ENCODE assay signal across 8 cellular contexts in the genomic region with DNA sequence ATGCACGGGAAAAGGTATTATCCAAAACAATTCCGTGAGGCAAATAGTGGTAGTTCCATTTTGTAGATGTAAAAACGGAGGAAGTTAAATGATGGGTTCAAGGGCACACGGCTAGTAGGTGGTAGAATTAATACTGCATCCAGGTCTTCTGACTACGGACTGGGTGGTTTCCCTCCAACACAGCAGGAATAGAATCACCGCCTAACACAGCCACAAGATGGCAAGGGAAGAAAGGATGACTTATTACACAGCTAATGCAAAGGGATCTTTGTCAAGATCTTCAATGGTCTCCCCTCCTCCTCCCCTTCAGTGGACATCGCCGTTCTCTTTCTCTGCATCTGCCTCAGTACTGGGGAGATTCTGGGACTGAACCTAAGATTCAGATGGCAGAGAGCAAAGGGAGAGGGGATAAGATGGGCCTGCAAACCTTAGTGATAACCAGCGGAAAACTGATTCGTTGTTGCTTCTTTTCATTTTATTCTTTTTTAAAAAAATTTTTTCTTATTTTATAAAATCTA. TPM values are rescaled to one million over a fixed set of nuclear protein-coding genes. Genes with fewer than 3 reads are reported as not detected.
DNase-seq lines count a peak whose midpoint lies in the region; ATAC-seq, FAIRE-seq and TF ChIP-seq lines count a peak whose summit lies in the region.

No MANE protein-coding gene starts in this region.

- H3K9me3 Mint-ChIP-seq in T-cell (no peaks in the 10 kb centered on the region), type B pancreatic cell (no peaks in the 10 kb centered on the region)

- H4K20me1 ChIP-seq in endothelial cell of umbilical vein (replicated peaks; ENCODE audit: control insufficient read depth, extremely low read depth, insufficient read depth, low read length), result no peaks in the 10 kb centered on the region

- H3K27me3 Mint-ChIP-seq in T-cell (no peaks in the 10 kb centered on the region), type B pancreatic cell (no peaks in the 10 kb centered on the region)

- H3K9me3 ChIP-seq in endothelial cell of umbilical vein (replicated peaks; ENCODE audit: control insufficient read depth, insufficient read depth, low read length), result no peaks in the 10 kb centered on the region
- H3K9me3 ChIP-seq in mucosa of descending colon, result no peaks in the 10 kb centered on the region

- peaks cover 0 to 6% of the 10 kb centered on the region in 2 experiments for H3K36me3 ChIP-seq in endothelial cell of umbilical vein (ENCODE audit: control insufficient read depth in 2 of 2, extremely low read depth in 1 of 2, insufficient read depth in 2 of 2, low read length in 2 of 2)
- H3K36me3 ChIP-seq in mucosa of descending colon (ENCODE audit: low read depth), result no peaks in the 10 kb centered on the region

- H3K4me1 ChIP-seq in endothelial cell of umbilical vein (ENCODE audit: control insufficient read depth, extremely low read depth, insufficient read depth, low read length), result peaks cover 22% of the 10 kb centered on the region
- peaks cover 14% of the 10 kb centered on the region for H3K4me1 ChIP-seq in mucosa of descending colon (ENCODE audit: low read depth)

- BruUV-seq in endothelial cell of umbilical vein (replicated peaks; lab: Mats Ljungman, UMichigan), result TSS peak; percentile 82

- TF ChIP-seq CTCF in endothelial cell of umbilical vein (IDR thresholded peaks at IDR 0.05; ENCODE audit: extremely low read depth in 1 of 2, insufficient read depth in 1 of 2, low read depth in 1 of 2, low read length in 2 of 2) (no peak), mucosa of descending colon (IDR thresholded peaks at IDR 0.05) (no peak), type B pancreatic cell (conservative IDR thresholded peaks at IDR 0.05) (peak; percentile 41)

- H3K9me1 ChIP-seq in endothelial cell of umbilical vein (replicated peaks; ENCODE audit: control insufficient read depth, extremely low read depth, insufficient read depth, low read length), result no peaks in the 10 kb centered on the region

- peaks cover 44 to 50% (median 47%) of the 10 kb centered on the region in 3 donors for H3K4me1 Mint-ChIP-seq in T-cell
- H3K4me1 Mint-ChIP-seq in type B pancreatic cell (ENCODE audit: unreplicated experiment), result peaks cover 26% of the 10 kb centered on the region

- H3K4me3 Mint-ChIP-seq in T-cell (peak overlapping the region; percentile 98), type B pancreatic cell (peak overlapping the region; percentile 99)

- peak overlapping the region; percentile 68 for H2AFZ ChIP-seq in endothelial cell of umbilical vein (ENCODE audit: low read depth, low read length)

- dilution Hi-C loops in endothelial cell of umbilical vein (cut with MboI; ENCODE audit: extremely low pct_ligation_motif_present, low sequenced_read_pairs), result no loop called here

- H3K4me3 ChIP-seq in endothelial cell of umbilical vein (replicated peaks in 1 of 3; ENCODE audit: insufficient read depth in 1 of 3, low read depth in 1 of 3, low read length in 3 of 3) (peak overlapping the region; percentile 60 to 86 (median 62)), mucosa of descending colon (peak overlapping the region; percentile 87)

- TF ChIP-seq POLR2A in endothelial cell of umbilical vein (IDR thresholded peaks at IDR 0.05; ENCODE audit: low read depth, low read length), result no peak

- H3K9ac ChIP-seq in endothelial cell of umbilical vein (replicated peaks; ENCODE audit: extremely low read depth, insufficient read depth, low read length), result peak overlapping the region; percentile 93

- no peaks in the 10 kb centered on the region for H3K27me3 ChIP-seq in endothelial cell of umbilical vein (ENCODE audit: control insufficient read depth in 2 of 2, insufficient read depth in 2 of 2, low read length in 2 of 2)

- peaks cover 38% of the 10 kb centered on the region for H3K79me2 ChIP-seq in endothelial cell of umbilical vein (ENCODE audit: control insufficient read depth, insufficient read depth, low read length)

- DNase-seq in NCI-H510A treated with DMSO at 0.1 percent for 48 hours (lab: John Stamatoyannopoulos, UW) (peak; percentile 22), NCI-H510A (lab: John Stamatoyannopoulos, UW) (no peak), LHCN-M2 (ENCODE audit: low read depth) (peak; percentile 34), T-cell (peak in 5 of 34 experiments; percentile 5 to 31 (median 13)), endothelial cell of umbilical vein (ENCODE audit: low read depth, low spot score) (peak; percentile 30), mucosa of descending colon (peak in 1 of 3 donors; percentile 11), type B pancreatic cell (ENCODE audit: extremely low spot score, unreplicated experiment) (no peak)

- ATAC-seq in GM21786 (IDR thresholded peaks at IDR 0.05; ENCODE audit: unreplicated experiment) (peak; percentile 62), T-cell (replicated peaks in 1 of 4) (peak; percentile 21 to 57 (median 29)), mucosa of descending colon (peak; percentile 76)

- H3K4me2 ChIP-seq in endothelial cell of umbilical vein (ENCODE audit: insufficient read depth, low read length), result peak overlapping the region; percentile 92

- FAIRE-seq in endothelial cell of umbilical vein (lab: Jason Lieb, UNC), result no peak

- POLR2A ChIA-PET in T-cell (lab: Charles Lee), result interaction anchor here in 1 of 2 donors (0.8 to 1.5 kb wide), 2 partner anchors 88 to 89 kb away, joined by 4 to 6 read pairs; a partner anchor contains a TSS
- POLR2A ChIA-PET in endothelial cell of umbilical vein (lab: Charles Lee), result no interaction called here

- CTCF ChIA-PET in T-cell (lab: Charles Lee), result interaction anchor here in 1 of 2 donors (0.6 to 1.3 kb wide), 4 partner anchors 89 to 936 kb away, joined by 3 to 4 read pairs (median 3); a partner anchor contains a TSS
- CTCF ChIA-PET in endothelial cell of umbilical vein (lab: Charles Lee), result interaction anchor here (1.1 to 1.9 kb wide), 4 partner anchors 18 to 936 kb away, joined by 4 to 7 read pairs (median 6); no protein-coding TSS in a partner anchor

- H3K36me3 Mint-ChIP-seq in T-cell (peaks cover 14% of the 10 kb centered on the region), type B pancreatic cell (peaks cover 11% of the 10 kb centered on the region)

- intact Hi-C loops in endothelial cell of umbilical vein (cut with micrococcal nuclease) (loop anchor here (1.0 to 5.0 kb wide), 3 partner anchors 175 to 935 kb away; no protein-coding TSS in a partner anchor), mucosa of descending colon (cut with DNase I, micrococcal nuclease) (no loop called here)

- peak overlapping the region; percentile 90 for H3K27ac ChIP-seq in endothelial cell of umbilical vein (ENCODE audit: insufficient read depth, low read depth, low read length)

- H3K27ac Mint-ChIP-seq in T-cell (peak overlapping the region; percentile 95 to 98), type B pancreatic cell (peak overlapping the region; percentile 94)

TF ChIP-seq in endothelial cell of umbilical vein, 7 proteins besides CTCF, POLR2A, EP300 and RAD21:
- TF ChIP-seq EZH2 (IDR thresholded peaks at IDR 0.05; ENCODE audit: borderline replicate concordance, low read depth, low read length, severe bottlenecking) (no peak), JUN (IDR thresholded peaks at IDR 0.05; ENCODE audit: borderline replicate concordance, insufficient read depth, insufficient read length, low read depth) (no peak), FOS (IDR thresholded peaks at IDR 0.05; ENCODE audit: borderline replicate concordance, insufficient read depth, low read length) (no peak), GATA2 (IDR thresholded peaks at IDR 0.05; ENCODE audit: insufficient read depth, insufficient read length, low read depth, low read length) (no peak), MYC (IDR thresholded peaks at IDR 0.05; ENCODE audit: low read depth, low read length) (no peak), POLR2AphosphoS5 (IDR thresholded peaks at IDR 0.05; ENCODE audit: insufficient read depth, low read depth, low read length) (no peak)
- TF ChIP-seq, protein P1, sequence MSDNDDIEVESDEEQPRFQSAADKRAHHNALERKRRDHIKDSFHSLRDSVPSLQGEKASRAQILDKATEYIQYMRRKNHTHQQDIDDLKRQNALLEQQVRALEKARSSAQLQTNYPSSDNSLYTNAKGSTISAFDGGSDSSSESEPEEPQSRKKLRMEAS (IDR thresholded peaks at IDR 0.05; ENCODE audit: insufficient read depth, insufficient read length), result no peak

RNA-seq across cellular contexts. Expression of a gene that starts 0.6 kb away (rescaled TPM):
- total RNA-seq in LHCN-M2 (2014; rRNA removed), result 47.3 and 54.4 TPM in 2 replicates
- polyA plus RNA-seq in LHCN-M2 (2012), result 9.6 TPM
- 10 to 100 TPM; 27.8 to 37.8 (median 30.0) TPM for total RNA-seq in T-cell
- 42.2 and 42.4 TPM in 2 replicates for total RNA-seq in endothelial cell of umbilical vein
- 20.9 and 23.3 TPM in 2 replicates for polyA plus RNA-seq in endothelial cell of umbilical vein
- 22.5 and 22.8 TPM in 2 replicates for polyA plus RNA-seq in endothelial cell of umbilical vein (2011; cell fraction: cytosol; rRNA removed)
- 114 and 163 TPM in 2 replicates for polyA plus RNA-seq in endothelial cell of umbilical vein (2011; cell fraction: nucleus; rRNA removed)
- polyA plus RNA-seq in endothelial cell of umbilical vein (2012), result 20.4 and 31.0 TPM in 2 replicates
- 33.4 and 36.7 TPM in 2 replicates for polyA minus RNA-seq in endothelial cell of umbilical vein
- 26.3 TPM for polyA minus RNA-seq in endothelial cell of umbilical vein (2011; cell fraction: cytosol; rRNA and poly(A)+ RNA removed)
- polyA minus RNA-seq in endothelial cell of umbilical vein (2011; cell fraction: nucleus; rRNA and poly(A)+ RNA removed), result 77.6 and 123 TPM in 2 replicates
- total RNA-seq in mucosa of descending colon, result 10 to 100 TPM; 22.8 to 31.7 (median 23.9) TPM
- 30.5 and 44.4 TPM in 2 replicates for total RNA-seq in type B pancreatic cell (ENCODE audit: low replicate concordance)

Comparison
In these comparisons a context has a peak if more than half of its experiments do, and no peak if none do; other contexts are left out.
1. DNase-seq: peak in NCI-H510A treated with DMSO at 0.1 percent for 48 hours (single experiment), LHCN-M2 (single experiment) and endothelial cell of umbilical vein (single experiment); none in NCI-H510A (single experiment) and type B pancreatic cell (single experiment).
2. Peak in every context shown above with its lines, with median percentiles within 50 percentile points of each other: ATAC-seq.